1 cellular context compared by ENCODE assay signal in the genomic region with DNA sequence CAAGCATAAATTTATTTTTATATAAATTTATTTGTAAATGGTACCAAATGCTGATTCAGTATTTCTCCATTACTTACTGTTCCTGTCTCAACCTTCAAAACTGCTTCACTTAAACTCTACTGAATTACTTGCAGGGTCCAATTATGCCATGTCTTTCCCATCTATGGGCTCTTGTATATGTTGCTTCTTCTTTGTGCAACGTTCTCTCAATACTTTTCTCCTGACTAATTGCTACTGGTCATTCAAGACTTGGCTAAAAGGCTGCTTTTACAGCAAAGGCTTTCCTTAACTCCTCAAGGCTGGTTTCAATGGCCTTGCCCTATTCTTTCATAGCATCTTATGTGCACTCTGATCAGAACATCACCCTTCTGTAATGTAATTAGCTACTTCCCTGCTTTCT.
TF ChIP-seq lines count a peak whose summit lies in the region.

No MANE protein-coding gene starts in this region.

TF ChIP-seq in GM23338, 12 proteins besides CTCF, POLR2A, EP300 and RAD21:
- TF ChIP-seq, protein P1, sequence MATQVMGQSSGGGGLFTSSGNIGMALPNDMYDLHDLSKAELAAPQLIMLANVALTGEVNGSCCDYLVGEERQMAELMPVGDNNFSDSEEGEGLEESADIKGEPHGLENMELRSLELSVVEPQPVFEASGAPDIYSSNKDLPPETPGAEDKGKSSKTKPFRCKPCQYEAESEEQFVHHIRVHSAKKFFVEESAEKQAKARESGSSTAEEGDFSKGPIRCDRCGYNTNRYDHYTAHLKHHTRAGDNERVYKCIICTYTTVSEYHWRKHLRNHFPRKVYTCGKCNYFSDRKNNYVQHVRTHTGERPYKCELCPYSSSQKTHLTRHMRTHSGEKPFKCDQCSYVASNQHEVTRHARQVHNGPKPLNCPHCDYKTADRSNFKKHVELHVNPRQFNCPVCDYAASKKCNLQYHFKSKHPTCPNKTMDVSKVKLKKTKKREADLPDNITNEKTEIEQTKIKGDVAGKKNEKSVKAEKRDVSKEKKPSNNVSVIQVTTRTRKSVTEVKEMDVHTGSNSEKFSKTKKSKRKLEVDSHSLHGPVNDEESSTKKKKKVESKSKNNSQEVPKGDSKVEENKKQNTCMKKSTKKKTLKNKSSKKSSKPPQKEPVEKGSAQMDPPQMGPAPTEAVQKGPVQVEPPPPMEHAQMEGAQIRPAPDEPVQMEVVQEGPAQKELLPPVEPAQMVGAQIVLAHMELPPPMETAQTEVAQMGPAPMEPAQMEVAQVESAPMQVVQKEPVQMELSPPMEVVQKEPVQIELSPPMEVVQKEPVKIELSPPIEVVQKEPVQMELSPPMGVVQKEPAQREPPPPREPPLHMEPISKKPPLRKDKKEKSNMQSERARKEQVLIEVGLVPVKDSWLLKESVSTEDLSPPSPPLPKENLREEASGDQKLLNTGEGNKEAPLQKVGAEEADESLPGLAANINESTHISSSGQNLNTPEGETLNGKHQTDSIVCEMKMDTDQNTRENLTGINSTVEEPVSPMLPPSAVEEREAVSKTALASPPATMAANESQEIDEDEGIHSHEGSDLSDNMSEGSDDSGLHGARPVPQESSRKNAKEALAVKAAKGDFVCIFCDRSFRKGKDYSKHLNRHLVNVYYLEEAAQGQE (IDR thresholded peaks at IDR 0.05; ENCODE audit: unreplicated experiment), result no peak
- no peak for TF ChIP-seq CREB1 (CRISPR knock-in tag; IDR thresholded peaks at IDR 0.05; ENCODE audit: low read depth)
- TF ChIP-seq EZH2 (IDR thresholded peaks at IDR 0.05; ENCODE audit: low read depth, unreplicated experiment), result no peak
- TF ChIP-seq, protein P2, sequence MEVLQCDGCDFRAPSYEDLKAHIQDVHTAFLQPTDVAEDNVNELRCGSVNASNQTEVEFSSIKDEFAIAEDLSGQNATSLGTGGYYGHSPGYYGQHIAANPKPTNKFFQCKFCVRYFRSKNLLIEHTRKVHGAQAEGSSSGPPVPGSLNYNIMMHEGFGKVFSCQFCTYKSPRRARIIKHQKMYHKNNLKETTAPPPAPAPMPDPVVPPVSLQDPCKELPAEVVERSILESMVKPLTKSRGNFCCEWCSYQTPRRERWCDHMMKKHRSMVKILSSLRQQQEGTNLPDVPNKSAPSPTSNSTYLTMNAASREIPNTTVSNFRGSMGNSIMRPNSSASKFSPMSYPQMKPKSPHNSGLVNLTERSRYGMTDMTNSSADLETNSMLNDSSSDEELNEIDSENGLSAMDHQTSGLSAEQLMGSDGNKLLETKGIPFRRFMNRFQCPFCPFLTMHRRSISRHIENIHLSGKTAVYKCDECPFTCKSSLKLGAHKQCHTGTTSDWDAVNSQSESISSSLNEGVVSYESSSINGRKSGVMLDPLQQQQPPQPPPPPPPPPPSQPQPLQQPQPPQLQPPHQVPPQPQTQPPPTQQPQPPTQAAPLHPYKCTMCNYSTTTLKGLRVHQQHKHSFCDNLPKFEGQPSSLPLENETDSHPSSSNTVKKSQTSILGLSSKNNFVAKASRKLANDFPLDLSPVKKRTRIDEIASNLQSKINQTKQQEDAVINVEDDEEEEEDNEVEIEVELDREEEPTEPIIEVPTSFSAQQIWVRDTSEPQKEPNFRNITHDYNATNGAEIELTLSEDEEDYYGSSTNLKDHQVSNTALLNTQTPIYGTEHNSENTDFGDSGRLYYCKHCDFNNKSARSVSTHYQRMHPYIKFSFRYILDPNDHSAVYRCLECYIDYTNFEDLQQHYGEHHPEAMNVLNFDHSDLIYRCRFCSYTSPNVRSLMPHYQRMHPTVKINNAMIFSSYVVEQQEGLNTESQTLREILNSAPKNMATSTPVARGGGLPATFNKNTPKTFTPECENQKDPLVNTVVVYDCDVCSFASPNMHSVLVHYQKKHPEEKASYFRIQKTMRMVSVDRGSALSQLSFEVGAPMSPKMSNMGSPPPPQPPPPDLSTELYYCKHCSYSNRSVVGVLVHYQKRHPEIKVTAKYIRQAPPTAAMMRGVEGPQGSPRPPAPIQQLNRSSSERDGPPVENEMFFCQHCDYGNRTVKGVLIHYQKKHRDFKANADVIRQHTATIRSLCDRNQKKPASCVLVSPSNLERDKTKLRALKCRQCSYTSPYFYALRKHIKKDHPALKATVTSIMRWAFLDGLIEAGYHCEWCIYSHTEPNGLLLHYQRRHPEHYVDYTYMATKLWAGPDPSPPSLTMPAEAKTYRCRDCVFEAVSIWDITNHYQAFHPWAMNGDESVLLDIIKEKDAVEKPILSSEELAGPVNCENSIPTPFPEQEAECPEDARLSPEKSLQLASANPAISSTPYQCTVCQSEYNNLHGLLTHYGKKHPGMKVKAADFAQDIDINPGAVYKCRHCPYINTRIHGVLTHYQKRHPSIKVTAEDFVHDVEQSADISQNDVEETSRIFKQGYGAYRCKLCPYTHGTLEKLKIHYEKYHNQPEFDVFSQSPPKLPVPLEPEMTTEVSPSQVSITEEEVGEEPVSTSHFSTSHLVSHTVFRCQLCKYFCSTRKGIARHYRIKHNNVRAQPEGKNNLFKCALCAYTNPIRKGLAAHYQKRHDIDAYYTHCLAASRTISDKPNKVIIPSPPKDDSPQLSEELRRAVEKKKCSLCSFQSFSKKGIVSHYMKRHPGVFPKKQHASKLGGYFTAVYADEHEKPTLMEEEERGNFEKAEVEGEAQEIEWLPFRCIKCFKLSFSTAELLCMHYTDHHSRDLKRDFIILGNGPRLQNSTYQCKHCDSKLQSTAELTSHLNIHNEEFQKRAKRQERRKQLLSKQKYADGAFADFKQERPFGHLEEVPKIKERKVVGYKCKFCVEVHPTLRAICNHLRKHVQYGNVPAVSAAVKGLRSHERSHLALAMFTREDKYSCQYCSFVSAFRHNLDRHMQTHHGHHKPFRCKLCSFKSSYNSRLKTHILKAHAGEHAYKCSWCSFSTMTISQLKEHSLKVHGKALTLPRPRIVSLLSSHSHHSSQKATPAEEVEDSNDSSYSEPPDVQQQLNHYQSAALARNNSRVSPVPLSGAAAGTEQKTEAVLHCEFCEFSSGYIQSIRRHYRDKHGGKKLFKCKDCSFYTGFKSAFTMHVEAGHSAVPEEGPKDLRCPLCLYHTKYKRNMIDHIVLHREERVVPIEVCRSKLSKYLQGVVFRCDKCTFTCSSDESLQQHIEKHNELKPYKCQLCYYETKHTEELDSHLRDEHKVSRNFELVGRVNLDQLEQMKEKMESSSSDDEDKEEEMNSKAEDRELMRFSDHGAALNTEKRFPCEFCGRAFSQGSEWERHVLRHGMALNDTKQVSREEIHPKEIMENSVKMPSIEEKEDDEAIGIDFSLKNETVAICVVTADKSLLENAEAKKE (CRISPR knock-in tag; IDR thresholded peaks at IDR 0.05), result no peak
- TF ChIP-seq STAT1 (IDR thresholded peaks at IDR 0.05; ENCODE audit: unreplicated experiment), result no peak
